In genomic region chr6:124999105-124999764, GRCh38 we compare ENCODE assay signal across 16 cellular contexts. TPM values are rescaled to one million over a fixed set of nuclear protein-coding genes. Genes with fewer than 3 reads are reported as not detected.
DNase-seq lines count a peak whose midpoint lies in the region; ATAC-seq and FAIRE-seq lines count a peak whose summit lies in the region.
"Had no signal": no experiment of that assay in that cellular context is flagged by ENCODE, and none has a peak within 500 bp of the region (broad histone marks: within the 10 kb centered on the region; RNA-seq: fewer than 3 reads in every experiment).

No MANE protein-coding gene starts in this region.

- H3K4me3 ChIP-seq in small intestine (ENCODE audit: low read depth in 1 of 2, low read length in 2 of 2) = no peak overlapping the region
- H3K4me3 ChIP-seq: skin epidermis had no signal

- peak overlapping the region; percentile 32 to 39 for H3K27ac ChIP-seq in small intestine (ENCODE audit: low read depth in 1 of 2, low read length in 1 of 2)
- H3K27ac ChIP-seq: skin epidermis had no signal

- ATAC-seq in left lobe of liver = peak; percentile 47
- ATAC-seq in GM19328 (IDR thresholded peaks at IDR 0.05; ENCODE audit: unreplicated experiment) = no peak
- ATAC-seq: natural killer cell treated with Interleukin-12 subunit alpha and Interleukin-12 subunit beta and Interleukin-15 and Interleukin-18, amount 100 ng/mL, for 72 hours; SK-N-SH treated with all-trans-retinoic acid at 6 μM for 48 hours; stimulated activated naive CD8-positive, alpha-beta T cell treated with anti-CD3 and anti-CD28 coated beads, Interleukin-15, amount 100 ng/mL, for 72 hours had no signal

- H3K27me3 ChIP-seq in small intestine (ENCODE audit: control insufficient read depth in 2 of 2, insufficient read depth in 2 of 2, low read length in 2 of 2) = no peaks in the 10 kb centered on the region

- H3K36me3 ChIP-seq in small intestine (ENCODE audit: control insufficient read depth in 2 of 2, insufficient read depth in 2 of 2, low read length in 2 of 2) = no peaks in the 10 kb centered on the region

- 14 to 43% (median 26%) methylated on average over 2 of the region's 2 CpGs for WGBS in small intestine, 3 donors

- peak; percentile 34 for FAIRE-seq in RCC 7860 (lab: Jason Lieb, UNC)
- FAIRE-seq in small intestine (lab: Jason Lieb, UNC) = no peak

- DNase-seq in DMS53 (lab: John Stamatoyannopoulos, UW) (peak; percentile 14), DMS53 treated with DMSO at 0.1 percent for 48 hours (lab: John Stamatoyannopoulos, UW; ENCODE audit: unreplicated experiment) (no peak), RCC 7860 (ENCODE audit: low spot score) (no peak), left lobe of liver (ENCODE audit: low spot score) (no peak), small intestine (peak; percentile 59), SW480 (ENCODE audit: low spot score) (no peak)
- no peak for DNase-seq in activated CD4-positive, alpha-beta T cell treated with anti-CD3 and anti-CD28 coated beads, Interleukin-2, amount 50 U/mL, for 1 hour
- DNase-seq: 8988T; activated naive CD4-positive, alpha-beta T cell; KBM-7; NCI-H1694 treated with DMSO at 0.1 percent for 48 hours; stimulated activated naive CD8-positive, alpha-beta T cell treated with anti-CD3 and anti-CD28 coated beads, Interleukin-15, amount 100 ng/mL, for 72 hours had no signal

- H3K4me1 ChIP-seq in small intestine (ENCODE audit: control insufficient read depth in 2 of 2, insufficient read depth in 1 of 2, low read depth in 1 of 2, low read length in 1 of 2) = no peaks in the 10 kb centered on the region

- no peaks in the 10 kb centered on the region for H3K9me3 ChIP-seq in small intestine (ENCODE audit: control insufficient read depth, low read depth)

RNA-seq across cellular contexts. Expression of gene RNF217, which starts 37.0 kb away (rescaled TPM):
- total RNA-seq in left lobe of liver = 25.0 TPM
- 1 to 10 TPM in 1 of 3 donors, under 1 TPM in 2; 0.54 to 2.8 (median 0.67) TPM for polyA plus RNA-seq in small intestine

Comparison
In these comparisons a context has a peak if more than half of its experiments do, and no peak if none do; other contexts are left out.
1. DNase-seq: peak in DMS53 (single experiment) and small intestine (single experiment); none in DMS53 treated with DMSO at 0.1 percent for 48 hours (single experiment), RCC 7860 (single experiment), left lobe of liver (single experiment), activated CD4-positive, alpha-beta T cell treated with anti-CD3 and anti-CD28 coated beads, Interleukin-2, amount 50 U/mL, for 1 hour (single experiment) and SW480 (single experiment).